ENCODE assay signal across 8 cellular contexts in the genomic region with DNA sequence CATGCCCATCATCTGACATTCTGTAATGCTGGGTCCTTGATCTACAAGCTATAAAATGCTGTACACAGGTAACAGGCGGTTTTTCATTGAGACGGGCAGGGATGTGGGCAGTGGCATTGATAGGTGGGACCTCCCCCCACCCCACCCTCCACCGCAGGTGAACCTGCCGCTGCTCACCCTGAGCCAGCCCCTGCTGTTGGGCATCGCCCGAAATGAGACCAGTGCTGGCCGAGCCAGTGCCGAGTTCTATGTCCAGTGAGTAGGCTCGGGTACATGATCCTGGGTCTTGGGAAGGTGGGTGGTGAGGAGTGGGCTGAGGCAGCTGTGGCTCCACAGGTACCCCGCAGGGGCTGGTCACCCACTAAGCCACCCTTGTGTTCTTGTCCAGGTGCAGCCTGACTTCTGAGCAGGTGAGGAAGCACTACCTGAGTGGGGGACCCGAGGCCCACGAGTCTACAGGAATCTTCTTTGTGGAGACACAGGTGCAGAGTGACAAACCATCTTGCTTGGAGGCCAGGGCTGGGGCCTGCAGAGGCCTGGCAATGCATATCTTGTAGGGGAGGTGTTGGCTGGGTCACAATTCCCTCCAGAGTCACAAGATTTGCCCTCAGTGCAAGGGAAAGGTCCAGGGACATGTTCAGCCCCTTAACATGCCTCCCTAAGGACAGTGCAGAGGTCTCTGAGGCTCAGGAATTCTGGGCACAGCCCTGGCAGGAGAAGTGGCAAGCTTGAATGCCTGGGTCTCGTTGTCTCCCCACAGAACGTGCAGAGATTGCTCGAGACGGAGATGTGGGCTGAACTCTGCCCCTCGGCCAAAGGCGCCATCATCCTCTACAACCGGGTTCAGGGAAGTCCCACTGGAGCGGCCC. TPM values are rescaled to one million over a fixed set of nuclear protein-coding genes. Genes with fewer than 3 reads are reported as not detected.
DNase-seq lines count a peak whose midpoint lies in the region; ATAC-seq and TF ChIP-seq lines count a peak whose summit lies in the region.

No MANE protein-coding gene starts in this region.

- ATAC-seq in Right ventricle myocardium superior (ENCODE audit: poor library complexity): no peak
- ATAC-seq in upper lobe of left lung (ENCODE audit: low FRiP score in 2 of 2): no peak
- no peak for ATAC-seq in HG03280 (IDR thresholded peaks at IDR 0.05; ENCODE audit: unreplicated experiment)
- ATAC-seq in GM21723 (IDR thresholded peaks at IDR 0.05; ENCODE audit: unreplicated experiment): no peak

- TF ChIP-seq EP300 in upper lobe of left lung (IDR thresholded peaks at IDR 0.05): no peak

- TF ChIP-seq CTCF in breast epithelium (IDR thresholded peaks at IDR 0.05) (no peak), upper lobe of left lung (IDR thresholded peaks at IDR 0.05) (no peak)

- peaks cover 4 to 12% of the 10 kb centered on the region in 2 donors for H3K4me1 ChIP-seq in breast epithelium
- peaks cover 47 to 50% of the 10 kb centered on the region in 2 donors for H3K4me1 ChIP-seq in mucosa of rectum (ENCODE audit: control insufficient read depth in 2 of 2, insufficient read depth in 2 of 2, low read length in 2 of 2)
- H3K4me1 ChIP-seq in upper lobe of left lung: peaks cover 55 to 77% (median 61%) of the 10 kb centered on the region in 4 donors

- H3K4me3 ChIP-seq in breast epithelium (peak overlapping the region; percentile 65 to 79 (median 77)), mucosa of rectum (ENCODE audit: low read length in 2 of 2) (peak overlapping the region; percentile 83 to 91), upper lobe of left lung (peak overlapping the region in 3 of 4 donors; percentile 65 to 93 (median 79))

- WGBS in upper lobe of left lung, 2 donors: 73 to 87% methylated on average over 12 to 19 of the region's 20 CpGs

- TF ChIP-seq POLR2A in breast epithelium (IDR thresholded peaks at IDR 0.05): no peak
- no peak for TF ChIP-seq POLR2A in upper lobe of left lung (IDR thresholded peaks at IDR 0.05)

- H3K27ac ChIP-seq in breast epithelium (peak overlapping the region; percentile 62 to 94), mucosa of rectum (ENCODE audit: low read depth in 2 of 2, low read length in 2 of 2) (peak overlapping the region; percentile 85 to 90), upper lobe of left lung (peak overlapping the region; percentile 87 to 96 (median 90))

- intact Hi-C loops in Right ventricle myocardium superior (cut with DNase I) (no loop called here), cardiac septum (cut with DNase I) (no loop called here), breast epithelium (cut with DNase I; ENCODE audit: low total_unique reads) (no loop called here)

- H3K9me3 ChIP-seq in breast epithelium (no peaks in the 10 kb centered on the region), mucosa of rectum (ENCODE audit: control insufficient read depth in 2 of 2, low read length in 2 of 2) (no peaks in the 10 kb centered on the region), upper lobe of left lung (no peaks in the 10 kb centered on the region)

- H3K27me3 ChIP-seq in breast epithelium: no peaks in the 10 kb centered on the region
- no peaks in the 10 kb centered on the region for H3K27me3 ChIP-seq in mucosa of rectum (ENCODE audit: control insufficient read depth in 2 of 2, insufficient read depth in 2 of 2, low read length in 2 of 2)
- no peaks in the 10 kb centered on the region for H3K27me3 ChIP-seq in upper lobe of left lung

- DNase-seq in Right ventricle myocardium superior: peak; percentile 41
- DNase-seq in cardiac septum (ENCODE audit: low spot score): no peak
- DNase-seq in breast epithelium (ENCODE audit: low spot score in 2 of 2): no peak
- peak in 1 of 2 donors; percentile 36 for DNase-seq in upper lobe of left lung
- DNase-seq in AG20443 (ENCODE audit: low spot score): no peak

- peak overlapping the region; percentile 68 to 95 for H3K9ac ChIP-seq in mucosa of rectum (ENCODE audit: low read depth in 1 of 2, low read length in 2 of 2)

- H3K36me3 ChIP-seq in breast epithelium: no peaks in the 10 kb centered on the region
- no peaks in the 10 kb centered on the region for H3K36me3 ChIP-seq in mucosa of rectum (ENCODE audit: control insufficient read depth in 2 of 2, insufficient read depth in 2 of 2, low read length in 2 of 2)
- no peaks in the 10 kb centered on the region for H3K36me3 ChIP-seq in upper lobe of left lung

RNA-seq across cellular contexts. Expression of gene DNAJC4, which starts 1.0 kb away (rescaled TPM):
- total RNA-seq in Right ventricle myocardium superior: 58.0 TPM
- 51.9 TPM for total RNA-seq in cardiac septum
- total RNA-seq in breast epithelium: 10 to 100 TPM; 23.6 to 33.5 (median 32.6) TPM
- total RNA-seq in upper lobe of left lung: 10 to 100 TPM; 25.0 to 52.0 (median 39.2) TPM

RNA-seq across cellular contexts. Expression of gene NUDT22, which starts 3.2 kb away (rescaled TPM):
- total RNA-seq in Right ventricle myocardium superior (60.8 TPM), cardiac septum (75.0 TPM), breast epithelium (10 to 100 TPM; 34.2 to 58.0 (median 36.7) TPM), upper lobe of left lung (10 to 100 TPM; 30.3 to 94.3 (median 68.0) TPM)

RNA-seq across cellular contexts. Expression of gene TRPT1, which starts 3.3 kb away (rescaled TPM):
- total RNA-seq in Right ventricle myocardium superior (79.8 TPM), cardiac septum (49.7 TPM), breast epithelium (10 to 100 TPM; 42.9 to 54.1 (median 51.1) TPM), upper lobe of left lung (10 to 100 TPM; 27.2 to 69.1 (median 35.2) TPM)

RNA-seq across cellular contexts. Expression of gene VEGFB, which starts 5.1 kb away (rescaled TPM):
- total RNA-seq in Right ventricle myocardium superior (276 TPM), cardiac septum (261 TPM), breast epithelium (100 to 1,000 TPM in 1 of 3 donors, 10 to 100 TPM in 2; 45.1 to 223 (median 53.4) TPM), upper lobe of left lung (100 to 1,000 TPM in 3 of 6 donors, 10 to 100 TPM in 3; 25.1 to 171 (median 124) TPM)

RNA-seq across cellular contexts. Expression of gene FKBP2, which starts 11.6 kb away (rescaled TPM):
- total RNA-seq in Right ventricle myocardium superior: 41.6 TPM
- 57.8 TPM for total RNA-seq in cardiac septum
- 10 to 100 TPM; 51.4 to 77.3 (median 54.6) TPM for total RNA-seq in breast epithelium
- 100 to 1,000 TPM in 1 of 6 donors, 10 to 100 TPM in 5; 40.9 to 132 (median 63.1) TPM for total RNA-seq in upper lobe of left lung
